1 cellular context compared by ENCODE assay signal in genomic region chr2:55490554-55490953, GRCh38.
TF ChIP-seq lines count a peak whose summit lies in the region.

No MANE protein-coding gene starts in this region.

TF ChIP-seq in endothelial cell of umbilical vein, 7 proteins besides CTCF, POLR2A, EP300 and RAD21 (continued from another document):
- TF ChIP-seq JUN (IDR thresholded peaks at IDR 0.05; ENCODE audit: borderline replicate concordance, insufficient read depth, insufficient read length, low read depth), result no peak
- TF ChIP-seq MYC (IDR thresholded peaks at IDR 0.05; ENCODE audit: low read depth, low read length), result no peak
- TF ChIP-seq EZH2 (IDR thresholded peaks at IDR 0.05; ENCODE audit: borderline replicate concordance, low read depth, low read length, severe bottlenecking), result no peak
- peak; percentile 43 for TF ChIP-seq FOS (IDR thresholded peaks at IDR 0.05; ENCODE audit: borderline replicate concordance, insufficient read depth, low read length)
